ENCODE assay signal across 8 cellular contexts in genomic region chr7:33040803-33041516, GRCh38. TPM values are rescaled to one million over a fixed set of nuclear protein-coding genes. Genes with fewer than 3 reads are reported as not detected.
DNase-seq lines count a peak whose midpoint lies in the region; ATAC-seq and TF ChIP-seq lines count a peak whose summit lies in the region.

No MANE protein-coding gene starts in this region.

- H3K36me3 ChIP-seq in PC-3 (ENCODE audit: low read depth, low read length), result no peaks in the 10 kb centered on the region

- peak overlapping the region; percentile 69 for H3K4me3 Mint-ChIP-seq in activated naive CD4-positive, alpha-beta T cell treated with anti-CD3 and anti-CD28 coated beads for 36 hours

- H3K27ac ChIP-seq in PC-3 (ENCODE audit: low read length), result peak overlapping the region; percentile 40

- H3K9ac ChIP-seq in PC-3 (ENCODE audit: low read length), result peak overlapping the region; percentile 15; the same call in 1 of the 2 replicates

- TF ChIP-seq CTCF in PC-3 (conservative IDR thresholded peaks at IDR 0.05; ENCODE audit: low read depth, low read length), result no peak

- peak overlapping the region; percentile 90 for H3K4me2 ChIP-seq in PC-3 (ENCODE audit: low read length)

- DNase-seq in PC-3, result peak; percentile 86
- DNase-seq in activated naive CD4-positive, alpha-beta T cell treated with anti-CD3 and anti-CD28 coated beads for 36 hours, result peak; percentile 84
- DNase-seq in kidney glomerular epithelial cell (lab: John Stamatoyannopoulos, UW), result peak; percentile 11
- DNase-seq in stimulated activated CD8-positive, alpha-beta memory T cell treated with anti-CD3 and anti-CD28 coated beads, Interleukin-15, amount 100 ng/mL, for 4 hours (ENCODE audit: low read depth in 2 of 2), result peak; percentile 15 to 35
- DNase-seq in T1000 (lab: John Stamatoyannopoulos, UW), result no peak
- no peak for DNase-seq in NCI-H774 (lab: John Stamatoyannopoulos, UW)

- H3K27me3 ChIP-seq in PC-3 (ENCODE audit: low read length), result no peaks in the 10 kb centered on the region

- no peaks in the 10 kb centered on the region for H3K9me3 Mint-ChIP-seq in activated naive CD4-positive, alpha-beta T cell treated with anti-CD3 and anti-CD28 coated beads for 36 hours

- H3K27me3 Mint-ChIP-seq in activated naive CD4-positive, alpha-beta T cell treated with anti-CD3 and anti-CD28 coated beads for 36 hours (ENCODE audit: low read depth), result no peaks in the 10 kb centered on the region

- peak overlapping the region; percentile 53 for H3K4me3 ChIP-seq in PC-3 (ENCODE audit: low read length)

- H3K4me1 ChIP-seq in PC-3 (ENCODE audit: insufficient read depth, low read length), result peaks cover 67% of the 10 kb centered on the region

- H3K9me2 ChIP-seq in PC-3 (replicated peaks; ENCODE audit: low read length), result no peaks in the 10 kb centered on the region

- H3K9me3 ChIP-seq in PC-3 (ENCODE audit: low read length), result no peaks in the 10 kb centered on the region

- POLR2A ChIA-PET in PC-3 (lab: Charles Lee; ENCODE audit: unreplicated experiment), result interaction anchor here (0.6 kb wide), 1 partner anchor 242 kb away, joined by 3 read pairs; no protein-coding TSS in a partner anchor

- peaks cover 6% of the 10 kb centered on the region; the same call in 1 of the 2 replicates for H4K20me1 ChIP-seq in PC-3 (ENCODE audit: low read length)

- intact Hi-C loops in PC-3 (cut with micrococcal nuclease), result loop anchor here (5.0 to 10.0 kb wide), 2 partner anchors 149 to 546 kb away; partner anchors contain the start of genes AVL9, KBTBD2 and LSM5
- intact Hi-C loops in activated naive CD4-positive, alpha-beta T cell treated with anti-CD3 and anti-CD28 coated beads for 36 hours (cut with micrococcal nuclease), result loop anchor here (1.0 to 5.0 kb wide), 8 partner anchors 13 to 549 kb away; partner anchors contain the start of genes BBS9, LSM5 and RP9

- peaks cover 3% of the 10 kb centered on the region for H3K36me3 Mint-ChIP-seq in activated naive CD4-positive, alpha-beta T cell treated with anti-CD3 and anti-CD28 coated beads for 36 hours (ENCODE audit: low read depth)

- H3K27ac Mint-ChIP-seq in activated naive CD4-positive, alpha-beta T cell treated with anti-CD3 and anti-CD28 coated beads for 36 hours, result peak overlapping the region; percentile 86

- CTCF ChIA-PET in PC-3 (lab: Charles Lee), result interaction anchor here (0.6 to 0.7 kb wide), 2 partner anchors 157 to 240 kb away, joined by 3 to 4 read pairs; no protein-coding TSS in a partner anchor
- CTCF ChIA-PET in activated naive CD4-positive, alpha-beta T cell treated with anti-CD3 and anti-CD28 coated beads for 36 hours (lab: Charles Lee), result interaction anchor here (0.7 to 3.2 kb wide), 7 partner anchors 9 to 276 kb away, joined by 3 to 17 read pairs (median 4); partner anchors contain the start of gene RP9

- peaks cover 47% of the 10 kb centered on the region for H3K4me1 Mint-ChIP-seq in activated naive CD4-positive, alpha-beta T cell treated with anti-CD3 and anti-CD28 coated beads for 36 hours (ENCODE audit: low read depth)

- TSS peak; percentile 75 for BruUV-seq in PC-3 (replicated peaks; lab: Mats Ljungman, UMichigan)

- ATAC-seq in GM18519 (IDR thresholded peaks at IDR 0.05; ENCODE audit: low FRiP score, unreplicated experiment) (peak; percentile 85), HG02798 (IDR thresholded peaks at IDR 0.05; ENCODE audit: poor library complexity, unreplicated experiment) (peak; percentile 95), PC-3 (peak; percentile 96)

- no peaks in the 10 kb centered on the region for H3F3A ChIP-seq in PC-3 (ENCODE audit: low read length, unreplicated experiment)

- peaks cover 95% of the 10 kb centered on the region for H3K79me2 ChIP-seq in PC-3 (ENCODE audit: low read length)

- H2AFZ ChIP-seq in PC-3 (ENCODE audit: low read length), result no peak overlapping the region

RNA-seq across cellular contexts. Expression of gene NT5C3A, which starts 21.6 kb away (rescaled TPM):
- 34.3 and 35.0 TPM in 2 replicates for total RNA-seq in PC-3 (2014; rRNA removed)
- total RNA-seq in activated naive CD4-positive, alpha-beta T cell treated with anti-CD3 and anti-CD28 coated beads for 36 hours, result 10 to 100 TPM; 39.5 to 40.9 TPM

Comparison
In these comparisons a context has a peak if more than half of its experiments do, and no peak if none do; other contexts are left out.
1. DNase-seq: peak in PC-3 (single experiment), activated naive CD4-positive, alpha-beta T cell treated with anti-CD3 and anti-CD28 coated beads for 36 hours (single experiment), kidney glomerular epithelial cell (single experiment) and stimulated activated CD8-positive, alpha-beta memory T cell treated with anti-CD3 and anti-CD28 coated beads, Interleukin-15, amount 100 ng/mL, for 4 hours (2 of 2); none in T1000 (single experiment) and NCI-H774 (single experiment).
2. Peak in every context shown above with its lines, with median percentiles within 50 percentile points of each other: ATAC-seq.